ENCODE assay signal across 8 cellular contexts in genomic region chr1:27418326-27418761, GRCh38. TPM values are rescaled to one million over a fixed set of nuclear protein-coding genes. Genes with fewer than 3 reads are reported as not detected.
DNase-seq lines count a peak whose midpoint lies in the region; ATAC-seq and TF ChIP-seq lines count a peak whose summit lies in the region.

No MANE protein-coding gene starts in this region.

- no peak overlapping the region for H3K4me3 ChIP-seq in foreskin fibroblast (ENCODE audit: low read depth in 1 of 2, low read length in 2 of 2)

- DNase-seq in activated CD8-positive, alpha-beta memory T cell treated with anti-CD3 and anti-CD28 coated beads for 48 hours (ENCODE audit: low read depth in 2 of 3, low spot score in 2 of 3): peak in 2 of 3 experiments; percentile 40 to 49
- no peak for DNase-seq in activated CD8-positive, alpha-beta memory T cell treated with anti-CD3 and anti-CD28 coated beads for 24 hours
- DNase-seq in HPDE6-E6E7 (ENCODE audit: extremely low spot score) (peak; percentile 64), foreskin fibroblast (peak; percentile 95 to 96), omental fat pad (ENCODE audit: low spot score) (no peak), OCI-M1 (lab: John Stamatoyannopoulos, UW) (no peak)
- DNase-seq in activated T-cell treated with anti-CD3 and anti-CD28 coated beads, Interleukin-2, amount 50 U/mL, for 48 hours: peak; percentile 69 to 75

- ATAC-seq in omental fat pad (ENCODE audit: low FRiP score): peak; percentile 90
- no peak for ATAC-seq in HG03139 (IDR thresholded peaks at IDR 0.05; ENCODE audit: unreplicated experiment)

- no peak for TF ChIP-seq CTCF in foreskin fibroblast (IDR thresholded peaks at IDR 0.05; ENCODE audit: low read depth, low read length)
- no peak for TF ChIP-seq CTCF in omental fat pad (IDR thresholded peaks at IDR 0.05)

RNA-seq across cellular contexts. Expression of gene GPR3, which starts 25.9 kb away (rescaled TPM):
- 1 to 10 TPM in 1 of 4 donors, under 1 TPM in 2, not detected in 1; 0.19 to 1.3 (median 0.65) TPM for total RNA-seq in omental fat pad

RNA-seq across cellular contexts. Expression of gene CD164L2, which starts 35.2 kb away (rescaled TPM):
- not detected for total RNA-seq in omental fat pad

RNA-seq across cellular contexts. Expression of gene FCN3, which starts 43.7 kb away (rescaled TPM):
- total RNA-seq in omental fat pad: 100 to 1,000 TPM in 1 of 4 donors, 10 to 100 TPM in 3; 33.1 to 451 (median 75.9) TPM

RNA-seq across cellular contexts. Expression of gene MAP3K6, which starts 51.6 kb away (rescaled TPM):
- 100 to 1,000 TPM in 1 of 4 donors, 10 to 100 TPM in 3; 26.8 to 129 (median 43.4) TPM for total RNA-seq in omental fat pad

Comparison
In these comparisons a context has a peak if more than half of its experiments do, and no peak if none do; other contexts are left out.
1. DNase-seq: peak in activated CD8-positive, alpha-beta memory T cell treated with anti-CD3 and anti-CD28 coated beads for 48 hours (2 of 3), HPDE6-E6E7 (single experiment), activated T-cell treated with anti-CD3 and anti-CD28 coated beads, Interleukin-2, amount 50 U/mL, for 48 hours (2 of 2) and foreskin fibroblast (2 of 2); none in activated CD8-positive, alpha-beta memory T cell treated with anti-CD3 and anti-CD28 coated beads for 24 hours (single experiment), omental fat pad (single experiment) and OCI-M1 (single experiment).